ENCODE assay signal across 8 cellular contexts in the genomic region with DNA sequence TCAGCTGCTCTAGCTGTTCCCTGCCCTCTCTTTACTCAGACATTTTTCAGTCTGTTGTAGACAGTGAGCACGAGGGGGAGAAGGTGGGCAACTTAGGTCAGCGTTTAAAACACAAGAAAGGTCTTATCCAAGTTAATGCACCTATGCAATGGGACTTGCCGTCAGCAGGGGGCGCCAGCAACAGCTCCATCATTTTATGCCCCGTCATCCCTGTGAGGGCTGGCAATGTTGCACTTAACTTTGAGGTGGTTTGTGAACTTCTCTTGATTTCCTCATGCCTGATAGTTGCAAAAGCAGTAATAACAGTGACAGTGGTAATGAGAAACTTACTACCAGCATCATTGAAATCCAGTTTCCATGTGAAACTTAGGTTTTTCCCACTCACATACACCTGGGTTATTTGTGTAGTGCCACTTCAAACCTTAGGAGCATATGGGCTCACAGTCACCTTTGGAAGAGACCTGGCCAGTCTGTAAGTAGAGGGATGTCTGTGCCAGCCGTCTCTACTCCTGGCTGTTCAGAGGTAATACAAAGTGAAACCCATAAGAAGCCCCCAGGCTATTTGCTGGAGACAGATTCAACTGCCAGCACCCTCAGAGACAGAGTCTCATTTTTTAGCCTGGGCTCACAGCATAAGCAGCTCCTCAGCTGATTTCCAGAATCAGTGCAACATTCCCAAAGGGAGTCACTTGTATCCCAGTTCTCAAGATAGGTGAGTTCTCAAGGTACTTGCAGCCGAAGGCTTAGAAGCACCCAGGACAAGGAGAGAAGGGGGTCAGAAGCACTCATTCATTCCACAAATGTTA.
A peak's percentile ranks its signal among the peaks of the same experiment; 100 is the strongest.
DNase-seq lines count a peak whose midpoint lies in the region; ATAC-seq and TF ChIP-seq lines count a peak whose summit lies in the region.

No MANE protein-coding gene starts in this region.

- peak overlapping the region; percentile 32 for H3K27ac ChIP-seq in WERI-Rb-1

- peak; percentile 91 for TF ChIP-seq CTCF in WERI-Rb-1 (IDR thresholded peaks at IDR 0.05; ENCODE audit: low read depth, low read length)

- ATAC-seq in GM18505 (IDR thresholded peaks at IDR 0.05; ENCODE audit: unreplicated experiment) (peak; percentile 53), HG02588 (IDR thresholded peaks at IDR 0.05; ENCODE audit: unreplicated experiment) (no peak)

- no peak for TF ChIP-seq POLR2A in GM18505 (IDR thresholded peaks at IDR 0.05; ENCODE audit: borderline replicate concordance, extremely low read depth, insufficient read depth, insufficient read length)

- peaks cover 59% of the 10 kb centered on the region for H3K36me3 ChIP-seq in WERI-Rb-1

- H3K9me3 ChIP-seq in WERI-Rb-1 (ENCODE audit: severe bottlenecking): no peaks in the 10 kb centered on the region

- in situ Hi-C loops in T47D (cut with HindIII; ENCODE audit: low pct_unique_long_range_greater_than_20kb, low sequenced_read_pairs): no loop called here

- no peaks in the 10 kb centered on the region for H3K27me3 ChIP-seq in WERI-Rb-1 (ENCODE audit: insufficient read depth, low read depth, severe bottlenecking)

- DNase-seq in AG08395 (ENCODE audit: low spot score) (peak; percentile 73), NCI-H146 treated with DMSO at 0.1 percent for 48 hours (lab: John Stamatoyannopoulos, UW; ENCODE audit: unreplicated experiment) (peak; percentile 44), WERI-Rb-1 (peak; percentile 71), T47D (ENCODE audit: low read depth in 1 of 2, low spot score in 1 of 2) (peak; percentile 37 to 75), islet precursor cell (peak; percentile 81)
- peak; percentile 58 to 67 for DNase-seq in stimulated activated CD4-positive, alpha-beta T cell treated with anti-CD3 and anti-CD28 coated beads, Interleukin-1b, Interleukin-23, amount 100 ng/mL, for 4 hours (ENCODE audit: low read depth in 2 of 2)

- no peak overlapping the region for H3K4me3 ChIP-seq in WERI-Rb-1 (ENCODE audit: low read depth, low read length)
